25 cellular contexts compared by ENCODE assay signal in genomic region chr5:45252991-45253390, GRCh38.
"Had no signal": no experiment of that assay in that cellular context is flagged by ENCODE, and none has a peak within 500 bp of the region (broad histone marks: within the 10 kb centered on the region; RNA-seq: fewer than 3 reads in every experiment).

No MANE protein-coding gene starts in this region.

- ATAC-seq: body of pancreas; natural killer cell; stimulated activated naive B cell treated with anti-CD40 and anti-IgM and Interleukin-4, amounts not matched to agents 10 μg/mL and 1 μg/mL and 100 μg/mL, for 72 hours had no signal

- H3K9me3 ChIP-seq: body of pancreas, esophagus squamous epithelium, thyroid gland, upper lobe of left lung, vagina had no signal

- H3K4me1 ChIP-seq: body of pancreas, esophagus squamous epithelium, stomach, thyroid gland, upper lobe of left lung, vagina had no signal

- H3K27me3 ChIP-seq: body of pancreas, esophagus squamous epithelium, hepatocyte, stomach, thyroid gland, upper lobe of left lung, vagina had no signal

- H3K4me3 ChIP-seq: body of pancreas, esophagus squamous epithelium, hepatocyte, smooth muscle cell, stomach, thyroid gland, upper lobe of left lung, vagina had no signal

- H3K36me3 ChIP-seq: esophagus squamous epithelium, stomach, thyroid gland, upper lobe of left lung, vagina had no signal

- DNase-seq: activated CD4-positive, alpha-beta T cell treated with anti-CD3 and anti-CD28 coated beads for 4 hours; activated CD4-positive, alpha-beta T cell treated with anti-CD3 and anti-CD28 coated beads, Interleukin-2, amount 50 U/mL, for 48 hours; activated CD4-positive, CD25-positive, alpha-beta regulatory T cell; activated CD8-positive, alpha-beta memory T cell treated with anti-CD3 and anti-CD28 coated beads for 24 hours; activated effector memory CD4-positive, alpha-beta T cell treated with Interleukin-2 at 50 U/mL for 16 hours; activated naive CD4-positive, alpha-beta T cell treated with Interleukin-2 at 50 U/mL for 16 hours; anterior cingulate cortex; body of pancreas; esophagus squamous epithelium; foreskin melanocyte; islet precursor cell; midbrain; natural killer cell; stimulated activated CD4-positive, alpha-beta T cell treated with anti-CD3 and anti-CD28 coated beads, Interleukin-1b, Interleukin-23, amount 100 ng/mL, for 48 hours; stimulated activated CD4-positive, alpha-beta T cell treated with anti-CD3 and anti-CD28 coated beads, Interleukin-4, amount 100 ng/mL, for 4 hours; stimulated activated CD8-positive, alpha-beta memory T cell treated with anti-CD3 and anti-CD28 coated beads, Interleukin-4, amount 100 ng/mL, for 48 hours; stimulated activated naive B cell treated with anti-CD40 and anti-IgM and Interleukin-4, amounts not matched to agents 10 μg/mL and 1 μg/mL and 100 μg/mL, for 72 hours; stomach; T-helper 1 cell; thyroid gland; upper lobe of left lung had no signal

- H3K27ac ChIP-seq: body of pancreas, epithelial cell of prostate, esophagus squamous epithelium, hepatocyte, stomach, thyroid gland, upper lobe of left lung, vagina had no signal
